ENCODE assay signal across 9 cellular contexts in the genomic region with DNA sequence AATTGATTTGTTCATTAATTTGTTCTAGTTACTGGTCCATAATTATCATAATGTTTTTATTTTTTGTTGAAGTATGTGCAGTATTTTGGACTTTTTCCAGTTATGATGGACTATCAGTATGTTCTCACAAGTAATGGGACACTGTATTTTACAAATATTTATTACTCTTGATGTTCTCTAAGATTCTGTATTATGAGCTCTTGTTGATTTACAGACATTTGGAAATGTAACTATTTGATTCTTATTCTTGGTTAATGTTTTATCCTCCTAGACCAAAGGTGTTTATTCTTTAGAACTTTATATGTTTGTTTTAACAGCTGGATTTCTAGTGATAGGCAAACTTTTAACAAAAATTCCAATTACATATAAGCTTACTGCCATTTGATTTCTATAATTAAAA.
"Had no signal": no experiment of that assay in that cellular context is flagged by ENCODE, and none has a peak within 500 bp of the region (broad histone marks: within the 10 kb centered on the region; RNA-seq: fewer than 3 reads in every experiment).

No MANE protein-coding gene starts in this region.

- ATAC-seq: HCT116, K562 had no signal

- H3K9me3 ChIP-seq: HAP-1 had no signal

- H3K9ac ChIP-seq: GM23248 had no signal

- H3K4me1 ChIP-seq: HAP-1 had no signal

- H3K4me3 ChIP-seq: GM23248, HAP-1, K562 had no signal

- H2AFZ ChIP-seq: GM23248 had no signal

- H3K27ac ChIP-seq: GM23248 had no signal

- H3K36me3 ChIP-seq: HAP-1 had no signal

- DNase-seq: GM23248, GOT3, H7, IMR-90, KG1 had no signal

- FAIRE-seq: HTR-8/SVneo, K562 had no signal
